8 cellular contexts compared by ENCODE assay signal in the genomic region with DNA sequence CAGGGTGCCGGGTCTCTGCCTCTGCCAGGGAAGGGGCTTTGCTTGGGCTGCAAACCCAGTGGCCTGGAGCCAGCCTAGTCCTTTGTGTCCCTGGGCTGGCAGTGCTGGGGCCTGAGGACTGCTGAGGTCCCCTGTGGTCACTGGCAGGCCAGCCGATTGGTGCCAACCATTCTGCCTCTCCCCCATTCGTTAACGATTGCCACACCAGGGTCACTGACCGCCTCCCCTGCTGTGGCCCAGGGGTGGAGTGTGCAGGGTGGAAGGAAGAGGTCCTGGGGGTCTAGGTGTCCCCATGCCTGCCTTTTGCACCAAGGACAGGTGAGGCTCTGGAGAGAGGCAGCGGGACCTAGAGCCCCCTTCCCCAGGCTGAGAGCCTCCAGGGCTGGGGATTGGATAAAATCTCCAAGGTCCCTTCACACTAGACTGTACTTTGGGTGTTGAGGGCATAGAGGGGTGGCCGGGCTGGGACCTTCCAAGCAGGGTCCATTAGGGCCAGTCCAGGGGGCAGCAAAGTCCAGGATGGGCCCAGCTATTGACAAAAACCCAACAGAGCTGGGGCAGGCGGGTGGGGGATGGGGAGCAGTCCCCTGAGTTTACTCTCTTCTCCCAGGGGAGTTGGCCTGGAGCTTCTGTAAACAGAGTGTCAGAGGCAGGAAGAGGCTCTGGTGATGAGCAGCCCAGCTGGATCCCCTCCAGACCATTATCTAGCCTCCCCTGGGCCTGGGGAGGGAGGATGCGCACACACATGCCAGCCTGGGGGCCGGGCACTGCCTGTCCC. TPM values are rescaled to one million over a fixed set of nuclear protein-coding genes. Genes with fewer than 3 reads are reported as not detected.
DNase-seq lines count a peak whose midpoint lies in the region; ATAC-seq and TF ChIP-seq lines count a peak whose summit lies in the region.

No MANE protein-coding gene starts in this region.

- no peaks in the 10 kb centered on the region for H3K9me3 ChIP-seq in gastroesophageal sphincter

- DNase-seq in activated naive CD8-positive, alpha-beta T cell treated with anti-CD3 and anti-CD28 coated beads for 36 hours: no peak
- no peak for DNase-seq in retinal pigment epithelial cell (ENCODE audit: low read depth)

- H3K4me1 Mint-ChIP-seq in activated naive CD8-positive, alpha-beta T cell (ENCODE audit: low read depth): peaks cover 16% of the 10 kb centered on the region
- peaks cover 5% of the 10 kb centered on the region for H3K4me1 Mint-ChIP-seq in activated naive CD8-positive, alpha-beta T cell treated with anti-CD3 and anti-CD28 coated beads for 36 hours

- no peaks in the 10 kb centered on the region for H3K9me3 Mint-ChIP-seq in activated naive CD8-positive, alpha-beta T cell (ENCODE audit: low read depth)
- no peaks in the 10 kb centered on the region for H3K9me3 Mint-ChIP-seq in activated naive CD8-positive, alpha-beta T cell treated with anti-CD3 and anti-CD28 coated beads for 36 hours

- peak overlapping the region; percentile 50 to 83 for H3K4me3 ChIP-seq in gastroesophageal sphincter
- peak overlapping the region; percentile 84 for H3K4me3 ChIP-seq in retinal pigment epithelial cell (ENCODE audit: low read length)

- TF ChIP-seq EP300 in gastroesophageal sphincter (IDR thresholded peaks at IDR 0.05): no peak

- H3K36me3 ChIP-seq in gastroesophageal sphincter: no peaks in the 10 kb centered on the region

- H3K27ac Mint-ChIP-seq in activated naive CD8-positive, alpha-beta T cell: no peak overlapping the region
- no peak overlapping the region for H3K27ac Mint-ChIP-seq in activated naive CD8-positive, alpha-beta T cell treated with anti-CD3 and anti-CD28 coated beads for 36 hours

- ATAC-seq in SK-N-SH treated with all-trans-retinoic acid at 6 μM for 48 hours (peak; percentile 33), gastroesophageal sphincter (no peak), HG02759 (IDR thresholded peaks at IDR 0.05; ENCODE audit: unreplicated experiment) (no peak), GM18867 (IDR thresholded peaks at IDR 0.05; ENCODE audit: unreplicated experiment) (no peak), GM19397 (IDR thresholded peaks at IDR 0.05; ENCODE audit: unreplicated experiment) (no peak)

- no peaks in the 10 kb centered on the region for H3K27me3 Mint-ChIP-seq in activated naive CD8-positive, alpha-beta T cell
- H3K27me3 Mint-ChIP-seq in activated naive CD8-positive, alpha-beta T cell treated with anti-CD3 and anti-CD28 coated beads for 36 hours: no peaks in the 10 kb centered on the region

- H3K36me3 Mint-ChIP-seq in activated naive CD8-positive, alpha-beta T cell: no peaks in the 10 kb centered on the region
- H3K36me3 Mint-ChIP-seq in activated naive CD8-positive, alpha-beta T cell treated with anti-CD3 and anti-CD28 coated beads for 36 hours: no peaks in the 10 kb centered on the region

- H3K4me1 ChIP-seq in gastroesophageal sphincter: peaks cover 3 to 84% (median 63%) of the 10 kb centered on the region in 3 donors

- no peak for TF ChIP-seq CTCF in gastroesophageal sphincter (IDR thresholded peaks at IDR 0.05)
- TF ChIP-seq CTCF in retinal pigment epithelial cell (conservative IDR thresholded peaks at IDR 0.05; ENCODE audit: low read depth, low read length): no peak

- no peaks in the 10 kb centered on the region for H3K27me3 ChIP-seq in gastroesophageal sphincter

- TF ChIP-seq POLR2A in gastroesophageal sphincter (IDR thresholded peaks at IDR 0.05): no peak

- H3K4me3 Mint-ChIP-seq in activated naive CD8-positive, alpha-beta T cell: peak overlapping the region; percentile 81
- H3K4me3 Mint-ChIP-seq in activated naive CD8-positive, alpha-beta T cell treated with anti-CD3 and anti-CD28 coated beads for 36 hours: no peak overlapping the region

- H3K27ac ChIP-seq in gastroesophageal sphincter: peak overlapping the region in 3 of 4 donors; percentile 88 to 91 (median 89)

- WGBS in gastroesophageal sphincter (ENCODE audit: low coverage in 1 of 2), 2 donors: 80% methylated on average over 2 of the region's 10 CpGs; no CpG with 5 or more reads in 1 of the 2 donors

TF ChIP-seq in SK-N-SH treated with all-trans-retinoic acid at 6 μM for 48 hours, 23 proteins besides CTCF, POLR2A, EP300 and RAD21:
- no peak for TF ChIP-seq ZNF8 (CRISPR knock-in tag; IDR thresholded peaks at IDR 0.05)
- TF ChIP-seq BACH2 (CRISPR knock-in tag; IDR thresholded peaks at IDR 0.05; ENCODE audit: borderline replicate concordance): no peak
- TF ChIP-seq CSDC2 (CRISPR knock-in tag; IDR thresholded peaks at IDR 0.05): no peak
- TF ChIP-seq ESRRG (CRISPR knock-in tag; IDR thresholded peaks at IDR 0.05): no peak
- TF ChIP-seq CSRNP3 (CRISPR knock-in tag; IDR thresholded peaks at IDR 0.05): no peak
- no peak for TF ChIP-seq ISL1 (CRISPR knock-in tag; IDR thresholded peaks at IDR 0.05)
- TF ChIP-seq SNAI2 (CRISPR knock-in tag; IDR thresholded peaks at IDR 0.05): no peak
- no peak for TF ChIP-seq ZFP3 (CRISPR knock-in tag; IDR thresholded peaks at IDR 0.05)
- no peak for TF ChIP-seq CREB5 (CRISPR knock-in tag; IDR thresholded peaks at IDR 0.05; ENCODE audit: low read depth)
- TF ChIP-seq PPARA (CRISPR knock-in tag; IDR thresholded peaks at IDR 0.05; ENCODE audit: borderline replicate concordance): no peak
- TF ChIP-seq ZNF565 (CRISPR knock-in tag; conservative IDR thresholded peaks at IDR 0.05; ENCODE audit: low read depth): no peak
TF ChIP-seq in SK-N-SH treated with all-trans-retinoic acid at 6 μM for 48 hours: peak in this region for 0.

RNA-seq across cellular contexts. Expression of gene VASN, which starts 1.1 kb away (rescaled TPM):
- total RNA-seq in activated naive CD8-positive, alpha-beta T cell treated with anti-CD3 and anti-CD28 coated beads for 36 hours: under 1 TPM in 1 of 2 experiments, not detected in 1; 0.08 TPM
- total RNA-seq in gastroesophageal sphincter: 10 to 100 TPM in 3 of 4 donors, 1 to 10 TPM in 1; 6.8 to 35.8 (median 19.9) TPM

RNA-seq across cellular contexts. Expression of gene PAM16, which starts 21.6 kb away (rescaled TPM):
- total RNA-seq in activated naive CD8-positive, alpha-beta T cell treated with anti-CD3 and anti-CD28 coated beads for 36 hours: 10 to 100 TPM; 73.0 to 73.9 TPM
- total RNA-seq in gastroesophageal sphincter: 10 to 100 TPM; 26.0 to 37.3 (median 34.7) TPM

RNA-seq across cellular contexts. Expression of gene CORO7, which starts 43.6 kb away (rescaled TPM):
- 10 to 100 TPM; 66.2 to 73.1 TPM for total RNA-seq in activated naive CD8-positive, alpha-beta T cell treated with anti-CD3 and anti-CD28 coated beads for 36 hours
- 10 to 100 TPM; 11.0 to 38.9 (median 17.8) TPM for total RNA-seq in gastroesophageal sphincter

RNA-seq across cellular contexts. Expression of gene DNAJA3, which starts 52.9 kb away (rescaled TPM):
- 100 to 1,000 TPM; 103 to 107 TPM for total RNA-seq in activated naive CD8-positive, alpha-beta T cell treated with anti-CD3 and anti-CD28 coated beads for 36 hours
- 10 to 100 TPM; 39.6 to 55.6 (median 43.9) TPM for total RNA-seq in gastroesophageal sphincter

RNA-seq across cellular contexts. Expression of gene GLIS2, which starts 56.9 kb away (rescaled TPM):
- total RNA-seq in activated naive CD8-positive, alpha-beta T cell treated with anti-CD3 and anti-CD28 coated beads for 36 hours: under 1 TPM; 0.08 to 0.16 TPM
- total RNA-seq in gastroesophageal sphincter: 10 to 100 TPM in 1 of 4 donors, 1 to 10 TPM in 3; 5.7 to 26.9 (median 7.9) TPM

Comparison
In these comparisons a context has a peak if more than half of its experiments do, and no peak if none do; other contexts are left out.
1. RNA of gene VASN, which starts 1.1 kb away (total RNA-seq): 6.8 to 35.8 TPM in gastroesophageal sphincter; 0.08 TPM in activated naive CD8-positive, alpha-beta T cell treated with anti-CD3 and anti-CD28 coated beads for 36 hours; every median in the first group is over 4 times any median in the second.